1 cellular context compared by ENCODE assay signal in genomic region chr5:100448250-100448649, GRCh38.
TF ChIP-seq lines count a peak whose summit lies in the region.

No MANE protein-coding gene starts in this region.

TF ChIP-seq in WTC11, 78 proteins besides CTCF, POLR2A, EP300 and RAD21 (continued from another document):
- TF ChIP-seq, protein P1, sequence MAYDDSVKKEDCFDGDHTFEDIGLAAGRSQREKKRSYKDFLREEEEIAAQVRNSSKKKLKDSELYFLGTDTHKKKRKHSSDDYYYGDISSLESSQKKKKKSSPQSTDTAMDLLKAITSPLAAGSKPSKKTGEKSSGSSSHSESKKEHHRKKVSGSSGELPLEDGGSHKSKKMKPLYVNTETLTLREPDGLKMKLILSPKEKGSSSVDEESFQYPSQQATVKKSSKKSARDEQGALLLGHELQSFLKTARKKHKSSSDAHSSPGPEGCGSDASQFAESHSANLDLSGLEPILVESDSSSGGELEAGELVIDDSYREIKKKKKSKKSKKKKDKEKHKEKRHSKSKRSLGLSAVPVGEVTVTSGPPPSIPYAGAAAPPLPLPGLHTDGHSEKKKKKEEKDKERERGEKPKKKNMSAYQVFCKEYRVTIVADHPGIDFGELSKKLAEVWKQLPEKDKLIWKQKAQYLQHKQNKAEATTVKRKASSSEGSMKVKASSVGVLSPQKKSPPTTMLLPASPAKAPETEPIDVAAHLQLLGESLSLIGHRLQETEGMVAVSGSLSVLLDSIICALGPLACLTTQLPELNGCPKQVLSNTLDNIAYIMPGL (CRISPR knock-in tag; IDR thresholded peaks at IDR 0.05): no peak
- TF ChIP-seq SMAD3 (CRISPR knock-in tag; IDR thresholded peaks at IDR 0.05; ENCODE audit: borderline replicate concordance): no peak
- no peak for TF ChIP-seq ESRRA (CRISPR knock-in tag; IDR thresholded peaks at IDR 0.05; ENCODE audit: borderline replicate concordance)
- TF ChIP-seq GRHL2 (CRISPR knock-in tag; IDR thresholded peaks at IDR 0.05; ENCODE audit: insufficient replicate concordance, severe bottlenecking): no peak
- TF ChIP-seq OVOL2 (CRISPR knock-in tag; IDR thresholded peaks at IDR 0.05; ENCODE audit: borderline replicate concordance): no peak
- no peak for TF ChIP-seq TEAD1 (CRISPR knock-in tag; IDR thresholded peaks at IDR 0.05)
- no peak for TF ChIP-seq ZNF317 (CRISPR knock-in tag; IDR thresholded peaks at IDR 0.05; ENCODE audit: borderline replicate concordance, low read depth)
- no peak for TF ChIP-seq ATF3 (CRISPR knock-in tag; conservative IDR thresholded peaks at IDR 0.05)
- TF ChIP-seq MYBL2 (CRISPR knock-in tag; IDR thresholded peaks at IDR 0.05): no peak
- TF ChIP-seq, protein P2, sequence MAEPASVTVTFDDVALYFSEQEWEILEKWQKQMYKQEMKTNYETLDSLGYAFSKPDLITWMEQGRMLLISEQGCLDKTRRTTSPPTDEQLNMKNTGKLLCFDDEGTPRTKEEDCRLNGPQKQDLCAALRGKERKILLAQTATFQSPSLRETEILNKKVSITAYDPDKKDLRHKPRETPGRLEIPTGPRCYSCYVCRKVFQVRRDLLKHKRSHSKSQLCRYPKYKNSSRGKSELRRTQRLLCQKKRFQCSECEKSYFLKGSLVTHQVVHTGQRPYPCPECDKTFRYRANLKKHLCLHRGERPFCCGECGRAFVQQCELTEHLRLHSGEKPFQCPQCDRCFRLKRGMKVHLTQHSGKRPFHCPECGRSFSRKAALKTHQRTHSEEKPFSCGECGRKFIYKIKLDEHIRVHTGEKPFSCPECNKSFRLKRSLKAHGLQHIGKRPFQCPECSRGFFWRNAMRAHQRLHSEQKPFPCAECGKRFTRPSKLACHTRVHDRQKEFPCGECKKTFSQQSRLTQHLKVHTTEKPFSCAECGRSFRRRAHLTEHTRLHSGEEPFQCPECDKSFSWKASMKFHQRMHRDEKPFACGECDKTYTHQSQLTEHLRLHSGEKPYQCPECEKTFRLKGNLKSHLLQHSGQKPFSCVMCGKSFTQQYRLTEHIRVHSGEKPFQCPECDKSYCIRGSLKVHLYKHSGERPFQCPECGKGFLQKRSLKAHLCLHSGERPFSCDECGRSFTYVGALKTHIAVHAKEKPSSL (CRISPR knock-in tag; conservative IDR thresholded peaks at IDR 0.05): no peak
- no peak for TF ChIP-seq ZNF232 (CRISPR knock-in tag; IDR thresholded peaks at IDR 0.05)
- no peak for TF ChIP-seq KAT7 (CRISPR knock-in tag; IDR thresholded peaks at IDR 0.05; ENCODE audit: borderline replicate concordance)
